Comparison of ENCODE assay signal across 10 cellular contexts in the genomic region with DNA sequence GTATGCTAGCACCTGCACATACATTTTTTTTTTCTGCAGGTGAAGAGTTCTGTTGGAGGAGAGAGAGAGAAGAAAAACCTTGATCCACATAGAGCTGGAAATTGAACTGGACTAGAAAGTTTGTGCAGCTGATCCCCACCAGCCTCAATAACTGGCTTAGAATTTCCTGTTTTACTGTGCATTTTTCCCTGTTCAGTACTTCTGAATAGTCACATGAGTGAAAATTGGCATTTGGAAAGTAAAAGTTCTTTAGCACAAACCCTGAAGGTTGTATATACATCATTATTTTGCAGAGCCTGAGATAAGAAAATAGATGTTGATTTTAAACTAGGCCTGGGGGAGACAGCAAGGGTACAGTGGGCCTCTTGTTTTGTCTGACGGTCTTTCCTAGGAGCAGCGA. TPM values are rescaled to one million over a fixed set of nuclear protein-coding genes. Genes with fewer than 3 reads are reported as not detected.
"Had no signal": no experiment of that assay in that cellular context is flagged by ENCODE, and none has a peak within 500 bp of the region (broad histone marks: within the 10 kb centered on the region; RNA-seq: fewer than 3 reads in every experiment).

No MANE protein-coding gene starts in this region.

- H3K4me3 ChIP-seq: K562 had no signal

- FAIRE-seq: HTR-8/SVneo, K562 had no signal

- H3K4me3 Mint-ChIP-seq: IgD-negative memory B cell had no signal

- DNase-seq: IMR-90, KBM-7, KG1 had no signal

- H3K4me2 ChIP-seq: KMS-11 had no signal

- H3K4me1 Mint-ChIP-seq: IgD-negative memory B cell had no signal

- H3K27ac Mint-ChIP-seq: IgD-negative memory B cell had no signal

- H3K27me3 Mint-ChIP-seq: IgD-negative memory B cell had no signal

- ATAC-seq: K562 had no signal

- H3K27ac ChIP-seq: HL-60, KMS-11 had no signal

- H3K9ac ChIP-seq: KMS-11 had no signal

RNA-seq across cellular contexts. Expression of gene GHSR, which starts 42.3 kb away (rescaled TPM):
- total RNA-seq: HT-29, HT1080, IMR-90, K562 had no signal
- polyA plus RNA-seq: IgD-negative memory B cell, IMR-90, K562 had no signal
